In the genomic region with DNA sequence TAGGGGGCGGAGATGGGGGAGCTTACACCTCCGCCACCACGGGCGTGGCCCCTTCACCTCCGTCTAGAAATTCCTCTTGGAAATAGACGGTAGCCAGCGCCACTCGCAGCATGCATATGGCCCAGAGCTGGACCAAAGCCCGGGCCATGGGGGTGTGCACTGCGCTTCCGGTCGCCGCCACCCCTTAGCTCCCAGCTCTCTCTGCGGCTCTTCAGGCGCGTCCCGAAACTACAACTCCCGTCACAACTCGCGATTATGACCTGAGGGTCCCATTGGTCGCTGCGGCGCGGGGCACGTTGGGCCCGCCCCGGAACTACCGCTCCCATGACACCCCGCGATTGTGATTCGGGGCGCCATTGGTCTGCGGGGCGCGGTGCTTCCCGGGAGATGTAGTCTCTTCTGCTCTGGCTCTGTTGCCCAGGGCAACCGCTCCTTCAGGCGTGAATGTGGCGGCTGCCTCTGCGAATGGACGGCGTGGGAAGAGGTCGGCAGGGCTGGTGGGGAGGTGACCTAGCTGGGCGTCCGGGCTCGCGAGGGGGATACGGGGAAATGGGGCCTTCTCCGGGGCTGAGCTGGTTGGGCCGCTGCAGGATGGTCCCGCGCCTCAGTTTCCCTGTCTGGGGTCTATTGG, we compare ENCODE assay signal across 8 cellular contexts. TPM values are rescaled to one million over a fixed set of nuclear protein-coding genes. Genes with fewer than 3 reads are reported as not detected.
DNase-seq lines count a peak whose midpoint lies in the region; ATAC-seq and TF ChIP-seq lines count a peak whose summit lies in the region.

A gene (plus strand): TSS at position 413 of the 631 bp plus-strand sequence. CDS start 4,399 bp downstream, outside the sequence.
A gene with protein sequence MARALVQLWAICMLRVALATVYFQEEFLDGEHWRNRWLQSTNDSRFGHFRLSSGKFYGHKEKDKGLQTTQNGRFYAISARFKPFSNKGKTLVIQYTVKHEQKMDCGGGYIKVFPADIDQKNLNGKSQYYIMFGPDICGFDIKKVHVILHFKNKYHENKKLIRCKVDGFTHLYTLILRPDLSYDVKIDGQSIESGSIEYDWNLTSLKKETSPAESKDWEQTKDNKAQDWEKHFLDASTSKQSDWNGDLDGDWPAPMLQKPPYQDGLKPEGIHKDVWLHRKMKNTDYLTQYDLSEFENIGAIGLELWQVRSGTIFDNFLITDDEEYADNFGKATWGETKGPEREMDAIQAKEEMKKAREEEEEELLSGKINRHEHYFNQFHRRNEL (minus strand): TSS at position 186 of the 631 bp plus-strand sequence. CDS start 38 bp downstream, at position 148.

- H3K27ac ChIP-seq in C4-2B, result peak within 1 kb of the TSS; percentile 72

- peak; percentile 100 for DNase-seq in NCI-H69 (lab: John Stamatoyannopoulos, UW)
- peak; percentile 96 for DNase-seq in activated CD4-positive, alpha-beta T cell treated with anti-CD3 and anti-CD28 coated beads, Interleukin-2, amount 50 U/mL, for 1 hour
- DNase-seq in dedifferentiated amniotic fluid mesenchymal stem cell (ENCODE audit: extremely low spot score), result peak; percentile 98
- DNase-seq in left lobe of liver (ENCODE audit: low spot score), result peak; percentile 99
- peak; percentile 97 for DNase-seq in stimulated activated CD4-positive, alpha-beta T cell treated with anti-CD3 and anti-CD28 coated beads, Interleukin-2, amount 100 ng/mL, for 24 hours

- TF ChIP-seq CTCF in C4-2B (conservative IDR thresholded peaks at IDR 0.05), result no peak

- peak; percentile 96 for ATAC-seq in GM19372 (IDR thresholded peaks at IDR 0.05; ENCODE audit: low read depth, unreplicated experiment)
- ATAC-seq in HG03521 (IDR thresholded peaks at IDR 0.05; ENCODE audit: unreplicated experiment), result peak; percentile 96
- peak; percentile 94 for ATAC-seq in left lobe of liver

RNA-seq across cellular contexts. Expression of the first gene that starts in this region (rescaled TPM):
- total RNA-seq in left lobe of liver, result 2.4 TPM

RNA-seq across cellular contexts. Expression of the second gene that starts in this region (rescaled TPM):
- not detected for total RNA-seq in left lobe of liver

Comparison
In these comparisons a context has a peak if more than half of its experiments do, and no peak if none do; other contexts are left out.
1. Peak in every context shown above with its lines: DNase-seq, ATAC-seq and H3K27ac ChIP-seq.